In genomic region chr10:35848412-35848811, GRCh38 we compare ENCODE assay signal across 1 cellular context.
TF ChIP-seq lines count a peak whose summit lies in the region.

No MANE protein-coding gene starts in this region.

TF ChIP-seq in WTC11, 78 proteins besides CTCF, POLR2A, EP300 and RAD21 (continued from another document):
- TF ChIP-seq USF2 (CRISPR knock-in tag; IDR thresholded peaks at IDR 0.05), result no peak
- no peak for TF ChIP-seq CDX4 (CRISPR knock-in tag; IDR thresholded peaks at IDR 0.05; ENCODE audit: borderline replicate concordance)
- no peak for TF ChIP-seq ZMAT4 (CRISPR knock-in tag; IDR thresholded peaks at IDR 0.05)
- TF ChIP-seq MAX (CRISPR knock-in tag; IDR thresholded peaks at IDR 0.05), result no peak
- TF ChIP-seq CBFB (CRISPR knock-in tag; IDR thresholded peaks at IDR 0.05; ENCODE audit: low read depth), result no peak
- no peak for TF ChIP-seq ZNF281 (CRISPR knock-in tag; IDR thresholded peaks at IDR 0.05)
- TF ChIP-seq ZNF317 (CRISPR knock-in tag; IDR thresholded peaks at IDR 0.05; ENCODE audit: borderline replicate concordance, low read depth), result no peak
- no peak for TF ChIP-seq GABPB1 (CRISPR knock-in tag; IDR thresholded peaks at IDR 0.05)
